Comparison of ENCODE assay signal across 8 cellular contexts in genomic region chr4:38670939-38671593, GRCh38. TPM values are rescaled to one million over a fixed set of nuclear protein-coding genes. Genes with fewer than 3 reads are reported as not detected.
DNase-seq lines count a peak whose midpoint lies in the region; ATAC-seq, FAIRE-seq and TF ChIP-seq lines count a peak whose summit lies in the region.

No MANE protein-coding gene starts in this region.

- no peak overlapping the region for H2BK120ac ChIP-seq in neuronal stem cell (ENCODE audit: low read depth, low read length)

- H3K18ac ChIP-seq in neuronal stem cell (ENCODE audit: low read length) = no peak overlapping the region

- H3K36me3 ChIP-seq in neuronal stem cell (replicated peaks in 1 of 2; ENCODE audit: control insufficient read depth in 2 of 2, insufficient read depth in 2 of 2, low read length in 2 of 2) = peaks cover 0 to 8% of the 10 kb centered on the region in 2 donors

- peak; percentile 48 for ATAC-seq in HG02884 (IDR thresholded peaks at IDR 0.05; ENCODE audit: unreplicated experiment)
- ATAC-seq in HG03469 (IDR thresholded peaks at IDR 0.05; ENCODE audit: unreplicated experiment) = no peak

- TF ChIP-seq CTCF in brain (conservative IDR thresholded peaks at IDR 0.05) = no peak

- no peak overlapping the region for H3K4me3 ChIP-seq in neuronal stem cell (ENCODE audit: low read length in 2 of 2)

- H3K27ac Mint-ChIP-seq in brain = peak overlapping the region; percentile 26 to 97 (median 90)

- H3K9ac ChIP-seq in neuronal stem cell (ENCODE audit: low read depth, low read length, poor library complexity) = no peak overlapping the region

- no peak overlapping the region for H3K23ac ChIP-seq in neuronal stem cell (ENCODE audit: low read depth, low read length, poor library complexity)

- no peak for DNase-seq in GM12891 (ENCODE audit: insufficient read length, low spot score)
- DNase-seq in neuronal stem cell (ENCODE audit: low spot score) = no peak
- no peak for DNase-seq in RCC 7860 (ENCODE audit: low spot score)
- DNase-seq in NCI-H1694 treated with DMSO at 0.1 percent for 48 hours (lab: John Stamatoyannopoulos, UW) = no peak
- no peak for DNase-seq in dedifferentiated amniotic fluid mesenchymal stem cell (ENCODE audit: extremely low spot score)

- FAIRE-seq in GM12891 (lab: Jason Lieb, UNC) = peak; percentile 90
- FAIRE-seq in RCC 7860 (lab: Jason Lieb, UNC) = no peak

- no peak overlapping the region for H3K14ac ChIP-seq in neuronal stem cell (ENCODE audit: low read length)

- H3K79me1 ChIP-seq in neuronal stem cell (ENCODE audit: low read depth, low read length) = peaks cover 2% of the 10 kb centered on the region

- H3K4me1 Mint-ChIP-seq in brain = peaks cover 100% of the 10 kb centered on the region

- H3K27me3 Mint-ChIP-seq in brain = no peaks in the 10 kb centered on the region

- peaks cover 37 to 75% of the 10 kb centered on the region in 2 donors for H3K4me1 ChIP-seq in neuronal stem cell (ENCODE audit: control insufficient read depth in 2 of 2, insufficient read depth in 1 of 2, low read depth in 1 of 2, low read length in 2 of 2)

- H2AFZ ChIP-seq in neuronal stem cell (ENCODE audit: low read length) = no peak overlapping the region

- H3K9me3 ChIP-seq in neuronal stem cell (replicated peaks in 1 of 2; ENCODE audit: control insufficient read depth in 2 of 2, insufficient read depth in 1 of 2, low read depth in 1 of 2, low read length in 2 of 2) = no peaks in the 10 kb centered on the region

- no CpG with 5 or more reads among the region's 10 CpGs for WGBS in neuronal stem cell (ENCODE audit: extremely low coverage in 2 of 2, insufficient read length in 2 of 2, insufficient replicate concordance in 1 of 2), 2 donors

- H3K36me3 Mint-ChIP-seq in brain = no peaks in the 10 kb centered on the region

- no peak overlapping the region for H3K4ac ChIP-seq in neuronal stem cell (ENCODE audit: low read length)

- no peaks in the 10 kb centered on the region for H3K9me3 Mint-ChIP-seq in brain

- H3K4me2 ChIP-seq in neuronal stem cell (ENCODE audit: insufficient read depth, low read length, poor library complexity, severe bottlenecking) = no peak overlapping the region

- no peaks in the 10 kb centered on the region for H3K27me3 ChIP-seq in neuronal stem cell (ENCODE audit: control insufficient read depth in 3 of 3, insufficient read depth in 3 of 3, low read depth in 1 of 3, low read length in 3 of 3)

- H4K91ac ChIP-seq in neuronal stem cell (ENCODE audit: low read depth, low read length, poor library complexity) = no peak overlapping the region

- H3K27ac ChIP-seq in neuronal stem cell (replicated peaks; ENCODE audit: low read length) = peak overlapping the region; percentile 24

- H4K8ac ChIP-seq in neuronal stem cell (ENCODE audit: low read depth, low read length) = no peak overlapping the region

- H2BK5ac ChIP-seq in neuronal stem cell (ENCODE audit: low read length) = no peak overlapping the region

- no peak for TF ChIP-seq POLR2A in GM12891 (IDR thresholded peaks at IDR 0.05; ENCODE audit: low read depth, low read length)

- no peak overlapping the region for H2BK12ac ChIP-seq in neuronal stem cell (ENCODE audit: low read length)

- no peak overlapping the region for H2BK15ac ChIP-seq in neuronal stem cell (ENCODE audit: low read length)

- H2AK5ac ChIP-seq in neuronal stem cell (ENCODE audit: low read depth, low read length) = no peak overlapping the region

- peak overlapping the region in 3 of 5 experiments; percentile 18 to 83 (median 28) for H3K4me3 Mint-ChIP-seq in brain

TF ChIP-seq in GM12891, 5 proteins besides CTCF, POLR2A, EP300 and RAD21:
- TF ChIP-seq PAX5 (IDR thresholded peaks at IDR 0.05; ENCODE audit: insufficient read depth, low read length, severe bottlenecking) (peak; percentile 61), POU2F2 (IDR thresholded peaks at IDR 0.05; ENCODE audit: low read depth, low read length) (no peak), TAF1 (IDR thresholded peaks at IDR 0.05; ENCODE audit: low read depth, low read length) (no peak), SPI1 (IDR thresholded peaks at IDR 0.05; ENCODE audit: low read depth, low read length) (peak; percentile 91), POLR2AphosphoS5 (IDR thresholded peaks at IDR 0.05; ENCODE audit: low read depth, low read length) (peak; percentile 46; the same call in 1 of the 2 replicates)

RNA-seq across cellular contexts. Expression of gene KLF3, which starts 7.1 kb away (rescaled TPM):
- polyA plus RNA-seq in GM12891 (2012; ENCODE audit: low read depth, missing spikeins) = 14.5 TPM
- polyA plus RNA-seq in brain (ENCODE audit: insufficient read depth, low read depth, low replicate concordance) = 16.5 TPM
- polyA plus RNA-seq in neuronal stem cell (2013, experiment 1 of 2) = 29.7 TPM
- polyA plus RNA-seq in neuronal stem cell (2013, experiment 2 of 2) = 30.1 TPM
